Comparison of ENCODE assay signal across 2 cellular contexts in the genomic region with DNA sequence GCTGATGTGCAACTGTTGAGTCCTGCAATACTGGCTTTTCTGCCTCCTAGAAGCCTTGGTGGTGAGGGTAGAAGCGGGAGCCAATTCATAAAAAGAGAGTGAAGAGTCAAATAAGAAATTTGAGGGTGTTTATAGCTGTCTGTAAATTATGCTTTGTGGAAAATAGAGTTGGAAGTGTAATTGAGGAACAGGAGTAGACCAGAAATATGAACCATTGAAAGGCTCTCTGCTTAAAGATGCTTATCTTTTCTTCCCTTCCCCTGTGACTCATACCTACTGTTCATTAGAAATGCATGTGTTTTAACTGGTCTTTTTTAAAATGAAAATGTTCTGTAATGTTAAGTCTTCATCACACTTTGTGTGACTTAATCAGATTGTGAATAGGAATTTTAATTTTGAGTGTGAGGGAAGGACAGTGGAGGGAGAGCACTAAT.
TF ChIP-seq lines count a peak whose summit lies in the region.

No MANE protein-coding gene starts in this region.

TF ChIP-seq in GM23338, 12 proteins besides CTCF, POLR2A, EP300 and RAD21 (continued from another document):
- TF ChIP-seq ZNF331 (CRISPR knock-in tag; IDR thresholded peaks at IDR 0.05; ENCODE audit: low read depth): no peak
- no peak for TF ChIP-seq ZNF114 (CRISPR knock-in tag; IDR thresholded peaks at IDR 0.05)
- no peak for TF ChIP-seq ETS1 (IDR thresholded peaks at IDR 0.05)
- TF ChIP-seq STAT1 (IDR thresholded peaks at IDR 0.05; ENCODE audit: unreplicated experiment): no peak
- no peak for TF ChIP-seq POLR2AphosphoS5 (IDR thresholded peaks at IDR 0.05; ENCODE audit: low read depth)
- TF ChIP-seq EZH2phosphoT487 (IDR thresholded peaks at IDR 0.05; ENCODE audit: unreplicated experiment): no peak
- TF ChIP-seq ZNF462 (CRISPR knock-in tag; IDR thresholded peaks at IDR 0.05): no peak
- TF ChIP-seq NANOG (IDR thresholded peaks at IDR 0.05; ENCODE audit: borderline replicate concordance): no peak
- TF ChIP-seq JUNB (IDR thresholded peaks at IDR 0.05; ENCODE audit: unreplicated experiment): no peak
- no peak for TF ChIP-seq EZH2 (IDR thresholded peaks at IDR 0.05; ENCODE audit: low read depth, unreplicated experiment)

TF ChIP-seq in SK-N-SH, 30 proteins besides CTCF, POLR2A, EP300 and RAD21 (continued from another document):
- TF ChIP-seq, protein P1, sequence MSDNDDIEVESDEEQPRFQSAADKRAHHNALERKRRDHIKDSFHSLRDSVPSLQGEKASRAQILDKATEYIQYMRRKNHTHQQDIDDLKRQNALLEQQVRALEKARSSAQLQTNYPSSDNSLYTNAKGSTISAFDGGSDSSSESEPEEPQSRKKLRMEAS (IDR thresholded peaks at IDR 0.05; ENCODE audit: low read depth): peak; percentile 44; the same call in 1 of the 2 replicates
- TF ChIP-seq, protein P2, sequence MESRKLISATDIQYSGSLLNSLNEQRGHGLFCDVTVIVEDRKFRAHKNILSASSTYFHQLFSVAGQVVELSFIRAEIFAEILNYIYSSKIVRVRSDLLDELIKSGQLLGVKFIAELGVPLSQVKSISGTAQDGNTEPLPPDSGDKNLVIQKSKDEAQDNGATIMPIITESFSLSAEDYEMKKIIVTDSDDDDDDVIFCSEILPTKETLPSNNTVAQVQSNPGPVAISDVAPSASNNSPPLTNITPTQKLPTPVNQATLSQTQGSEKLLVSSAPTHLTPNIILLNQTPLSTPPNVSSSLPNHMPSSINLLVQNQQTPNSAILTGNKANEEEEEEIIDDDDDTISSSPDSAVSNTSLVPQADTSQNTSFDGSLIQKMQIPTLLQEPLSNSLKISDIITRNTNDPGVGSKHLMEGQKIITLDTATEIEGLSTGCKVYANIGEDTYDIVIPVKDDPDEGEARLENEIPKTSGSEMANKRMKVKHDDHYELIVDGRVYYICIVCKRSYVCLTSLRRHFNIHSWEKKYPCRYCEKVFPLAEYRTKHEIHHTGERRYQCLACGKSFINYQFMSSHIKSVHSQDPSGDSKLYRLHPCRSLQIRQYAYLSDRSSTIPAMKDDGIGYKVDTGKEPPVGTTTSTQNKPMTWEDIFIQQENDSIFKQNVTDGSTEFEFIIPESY (IDR thresholded peaks at IDR 0.05; ENCODE audit: borderline replicate concordance, low read depth): no peak; the same call in 1 of the 2 replicates
- peak; percentile 67 for TF ChIP-seq PBX3 (IDR thresholded peaks at IDR 0.05)
- peak; percentile 30; the same call in 1 of the 2 replicates for TF ChIP-seq POLR2AphosphoS5 (IDR thresholded peaks at IDR 0.05; ENCODE audit: low read depth, low read length)
- TF ChIP-seq NFIC (IDR thresholded peaks at IDR 0.05; ENCODE audit: borderline replicate concordance): peak; percentile 48; the same call in 1 of the 2 replicates
- TF ChIP-seq EZH2phosphoT487 (IDR thresholded peaks at IDR 0.05; ENCODE audit: borderline replicate concordance, low read depth): no peak
- TF ChIP-seq, protein P3, sequence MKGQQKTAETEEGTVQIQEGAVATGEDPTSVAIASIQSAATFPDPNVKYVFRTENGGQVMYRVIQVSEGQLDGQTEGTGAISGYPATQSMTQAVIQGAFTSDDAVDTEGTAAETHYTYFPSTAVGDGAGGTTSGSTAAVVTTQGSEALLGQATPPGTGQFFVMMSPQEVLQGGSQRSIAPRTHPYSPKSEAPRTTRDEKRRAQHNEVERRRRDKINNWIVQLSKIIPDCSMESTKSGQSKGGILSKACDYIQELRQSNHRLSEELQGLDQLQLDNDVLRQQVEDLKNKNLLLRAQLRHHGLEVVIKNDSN (IDR thresholded peaks at IDR 0.05; ENCODE audit: borderline replicate concordance, low read depth): 0 out of 2 replicates have a peak, but pooled peaks have one; percentile 13
